Comparison of ENCODE assay signal across 17 cellular contexts in genomic region chr5:4674176-4674575, GRCh38.
A peak's percentile ranks its signal among the peaks of the same experiment; 100 is the strongest.
DNase-seq lines count a peak whose midpoint lies in the region; ATAC-seq and TF ChIP-seq lines count a peak whose summit lies in the region.
"Had no signal": no experiment of that assay in that cellular context is flagged by ENCODE, and none has a peak within 500 bp of the region (broad histone marks: within the 10 kb centered on the region; RNA-seq: fewer than 3 reads in every experiment).

No MANE protein-coding gene starts in this region.

- H3K4me3 ChIP-seq in GM23338 (no peak overlapping the region), astrocyte of the spinal cord (ENCODE audit: low read depth, low read length) (no peak overlapping the region), neuronal stem cell (ENCODE audit: low read length in 2 of 2) (no peak overlapping the region)
- H3K4me3 ChIP-seq: BLaER1 had no signal

- H3K27ac Mint-ChIP-seq in GM23338 (no peak overlapping the region), glutamatergic neuron (ENCODE audit: unreplicated experiment) (no peak overlapping the region)
- H3K27ac Mint-ChIP-seq: CD14-positive monocyte; CD4-positive, alpha-beta memory T cell; HFFc6 had no signal

- no peaks in the 10 kb centered on the region for H4K20me1 ChIP-seq in GM23338 (replicated peaks; ENCODE audit: insufficient read depth)
- H4K20me1 ChIP-seq: BLaER1 had no signal

- no peaks in the 10 kb centered on the region for H3K79me2 ChIP-seq in GM23338 (replicated peaks; ENCODE audit: insufficient read depth)

- H3K4me2 ChIP-seq in GM23338 (no peak overlapping the region), neuronal stem cell (ENCODE audit: insufficient read depth, low read length, poor library complexity, severe bottlenecking) (no peak overlapping the region)
- H3K4me2 ChIP-seq: BLaER1 had no signal

- no peak overlapping the region for H2BK12ac ChIP-seq in neuronal stem cell (ENCODE audit: low read length)

- no peaks in the 10 kb centered on the region for H3K79me1 ChIP-seq in neuronal stem cell (ENCODE audit: low read depth, low read length)

- H3K9me3 ChIP-seq in neuronal stem cell (replicated peaks in 1 of 2; ENCODE audit: control insufficient read depth in 2 of 2, insufficient read depth in 1 of 2, low read depth in 1 of 2, low read length in 2 of 2): no peaks in the 10 kb centered on the region
- H3K9me3 ChIP-seq: BLaER1 had no signal

- no peaks in the 10 kb centered on the region for H3K27me3 ChIP-seq in GM23338 (ENCODE audit: insufficient read depth)
- H3K27me3 ChIP-seq in neuronal stem cell (ENCODE audit: control insufficient read depth in 3 of 3, insufficient read depth in 3 of 3, low read depth in 1 of 3, low read length in 3 of 3): no peaks in the 10 kb centered on the region
- H3K27me3 ChIP-seq: BLaER1 had no signal

- H3K4me1 ChIP-seq in GM23338 (ENCODE audit: insufficient read depth) (no peaks in the 10 kb centered on the region), neuronal stem cell (ENCODE audit: control insufficient read depth in 2 of 2, insufficient read depth in 1 of 2, low read depth in 1 of 2, low read length in 2 of 2) (no peaks in the 10 kb centered on the region)
- H3K4me1 ChIP-seq: BLaER1 had no signal

- H2AK5ac ChIP-seq in neuronal stem cell (ENCODE audit: low read depth, low read length): no peak overlapping the region

- H3F3A ChIP-seq in GM23338 (replicated peaks; ENCODE audit: low read depth): no peaks in the 10 kb centered on the region

- no peak overlapping the region for H3K23ac ChIP-seq in neuronal stem cell (ENCODE audit: low read depth, low read length, poor library complexity)

- H2BK15ac ChIP-seq in neuronal stem cell (ENCODE audit: low read length): no peak overlapping the region

- TF ChIP-seq CTCF in GM23338 (conservative IDR thresholded peaks at IDR 0.05; ENCODE audit: low read depth in 2 of 2): no peak
- no peak for TF ChIP-seq CTCF in astrocyte of the spinal cord (IDR thresholded peaks at IDR 0.05; ENCODE audit: low read depth, low read length)
- TF ChIP-seq CTCF in glutamatergic neuron (IDR thresholded peaks at IDR 0.05; ENCODE audit: partially characterized antibody, unreplicated experiment): no peak

- H3K4ac ChIP-seq in neuronal stem cell (ENCODE audit: low read length): no peak overlapping the region

- no peaks in the 10 kb centered on the region for H3K9me3 Mint-ChIP-seq in GM23338
- peaks cover 3% of the 10 kb centered on the region for H3K9me3 Mint-ChIP-seq in glutamatergic neuron (ENCODE audit: unreplicated experiment)

- H3K14ac ChIP-seq in neuronal stem cell (ENCODE audit: low read length): no peak overlapping the region

- no peak overlapping the region for H3K27ac ChIP-seq in GM23338 (ENCODE audit: low read depth)
- no peak overlapping the region for H3K27ac ChIP-seq in neuronal stem cell (replicated peaks; ENCODE audit: low read length)
- H3K27ac ChIP-seq: BLaER1, HL-60 had no signal

- H3K4me3 Mint-ChIP-seq in GM23338: no peak overlapping the region
- no peak overlapping the region for H3K4me3 Mint-ChIP-seq in glutamatergic neuron (ENCODE audit: unreplicated experiment)
- H3K4me3 Mint-ChIP-seq: CD14-positive monocyte; CD4-positive, alpha-beta memory T cell; HFFc6 had no signal

- H3K36me3 ChIP-seq in GM23338 (ENCODE audit: insufficient read depth) (no peaks in the 10 kb centered on the region), neuronal stem cell (replicated peaks in 1 of 2; ENCODE audit: control insufficient read depth in 2 of 2, insufficient read depth in 2 of 2, low read length in 2 of 2) (no peaks in the 10 kb centered on the region)
- H3K36me3 ChIP-seq: BLaER1 had no signal

- DNase-seq in GM23338 (ENCODE audit: low spot score) (no peak), astrocyte of the spinal cord (ENCODE audit: low read depth, low spot score) (peak; percentile 21), left kidney (ENCODE audit: low read depth, low spot score) (peak; percentile 18), neuronal stem cell (ENCODE audit: low spot score) (no peak), OCI-M1 (lab: John Stamatoyannopoulos, UW) (no peak), glutamatergic neuron (no peak)
- no peak for DNase-seq in NK-92 treated with Interleukin-12 subunit alpha and Interleukin-12 subunit beta, amount 100 ng/mL, for 24 hours (lab: John Stamatoyannopoulos, UW)
- DNase-seq: 8988T; CD4-positive, alpha-beta memory T cell; DMS153; DMS79; GF-D8; HFFc6 had no signal

- H3K9ac ChIP-seq in neuronal stem cell (ENCODE audit: low read depth, low read length, poor library complexity): no peak overlapping the region
- H3K9ac ChIP-seq: BLaER1 had no signal

- H3K4me1 Mint-ChIP-seq in GM23338 (no peaks in the 10 kb centered on the region; the same call in 2 of the 3 replicates), glutamatergic neuron (ENCODE audit: low read depth, unreplicated experiment) (no peaks in the 10 kb centered on the region)
- H3K4me1 Mint-ChIP-seq: CD14-positive monocyte; CD4-positive, alpha-beta memory T cell had no signal

- ATAC-seq in GM23338: no peak
- ATAC-seq: HCT116 had no signal

- H4K91ac ChIP-seq in neuronal stem cell (ENCODE audit: low read depth, low read length, poor library complexity): no peak overlapping the region

- H3K36me3 Mint-ChIP-seq in GM23338 (ENCODE audit: low read depth) (no peaks in the 10 kb centered on the region), glutamatergic neuron (ENCODE audit: unreplicated experiment) (no peaks in the 10 kb centered on the region)
- H3K36me3 Mint-ChIP-seq: CD14-positive monocyte; CD4-positive, alpha-beta memory T cell had no signal

- peaks cover 10% of the 10 kb centered on the region; the same call in 1 of the 2 replicates for H3K9me2 ChIP-seq in GM23338 (ENCODE audit: insufficient read depth)

- in situ Hi-C loops in astrocyte of the spinal cord (cut with HindIII; ENCODE audit: low sequenced_read_pairs): no loop called here

- H2AFZ ChIP-seq in GM23338 (peak overlapping the region; percentile 59; the same call in 1 of the 2 replicates), neuronal stem cell (ENCODE audit: low read length) (peak overlapping the region; percentile 13)

- no peak overlapping the region for H4K8ac ChIP-seq in neuronal stem cell (ENCODE audit: low read depth, low read length)

- no peak overlapping the region for H2BK120ac ChIP-seq in neuronal stem cell (ENCODE audit: low read depth, low read length)

- no CpG with 5 or more reads among the region's 1 CpG for WGBS in neuronal stem cell (ENCODE audit: extremely low coverage in 2 of 2, insufficient read length in 2 of 2, insufficient replicate concordance in 1 of 2), 2 donors

- H3K18ac ChIP-seq in neuronal stem cell (ENCODE audit: low read length): no peak overlapping the region

- H2BK5ac ChIP-seq in neuronal stem cell (ENCODE audit: low read length): no peak overlapping the region

- H3K27me3 Mint-ChIP-seq in GM23338 (ENCODE audit: insufficient read depth, low read depth, poor library complexity) (peaks cover 5% of the 10 kb centered on the region), glutamatergic neuron (ENCODE audit: unreplicated experiment) (no peaks in the 10 kb centered on the region)
- H3K27me3 Mint-ChIP-seq: CD4-positive, alpha-beta memory T cell had no signal

TF ChIP-seq in GM23338, 12 proteins besides CTCF, POLR2A, EP300 and RAD21 (continues in another document):
- TF ChIP-seq STAT1 (IDR thresholded peaks at IDR 0.05; ENCODE audit: unreplicated experiment): no peak
- TF ChIP-seq, protein P1, sequence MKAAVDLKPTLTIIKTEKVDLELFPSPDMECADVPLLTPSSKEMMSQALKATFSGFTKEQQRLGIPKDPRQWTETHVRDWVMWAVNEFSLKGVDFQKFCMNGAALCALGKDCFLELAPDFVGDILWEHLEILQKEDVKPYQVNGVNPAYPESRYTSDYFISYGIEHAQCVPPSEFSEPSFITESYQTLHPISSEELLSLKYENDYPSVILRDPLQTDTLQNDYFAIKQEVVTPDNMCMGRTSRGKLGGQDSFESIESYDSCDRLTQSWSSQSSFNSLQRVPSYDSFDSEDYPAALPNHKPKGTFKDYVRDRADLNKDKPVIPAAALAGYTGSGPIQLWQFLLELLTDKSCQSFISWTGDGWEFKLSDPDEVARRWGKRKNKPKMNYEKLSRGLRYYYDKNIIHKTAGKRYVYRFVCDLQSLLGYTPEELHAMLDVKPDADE (IDR thresholded peaks at IDR 0.05): no peak
- TF ChIP-seq ZNF114 (CRISPR knock-in tag; IDR thresholded peaks at IDR 0.05): no peak
- TF ChIP-seq CREB1 (CRISPR knock-in tag; IDR thresholded peaks at IDR 0.05; ENCODE audit: low read depth): no peak
- TF ChIP-seq NANOG (IDR thresholded peaks at IDR 0.05; ENCODE audit: borderline replicate concordance): no peak
- no peak for TF ChIP-seq POLR2AphosphoS5 (IDR thresholded peaks at IDR 0.05; ENCODE audit: low read depth)
- no peak for TF ChIP-seq JUNB (IDR thresholded peaks at IDR 0.05; ENCODE audit: unreplicated experiment)
- no peak for TF ChIP-seq ZNF331 (CRISPR knock-in tag; IDR thresholded peaks at IDR 0.05; ENCODE audit: low read depth)
- TF ChIP-seq EZH2phosphoT487 (IDR thresholded peaks at IDR 0.05; ENCODE audit: unreplicated experiment): no peak
- TF ChIP-seq, protein P2, sequence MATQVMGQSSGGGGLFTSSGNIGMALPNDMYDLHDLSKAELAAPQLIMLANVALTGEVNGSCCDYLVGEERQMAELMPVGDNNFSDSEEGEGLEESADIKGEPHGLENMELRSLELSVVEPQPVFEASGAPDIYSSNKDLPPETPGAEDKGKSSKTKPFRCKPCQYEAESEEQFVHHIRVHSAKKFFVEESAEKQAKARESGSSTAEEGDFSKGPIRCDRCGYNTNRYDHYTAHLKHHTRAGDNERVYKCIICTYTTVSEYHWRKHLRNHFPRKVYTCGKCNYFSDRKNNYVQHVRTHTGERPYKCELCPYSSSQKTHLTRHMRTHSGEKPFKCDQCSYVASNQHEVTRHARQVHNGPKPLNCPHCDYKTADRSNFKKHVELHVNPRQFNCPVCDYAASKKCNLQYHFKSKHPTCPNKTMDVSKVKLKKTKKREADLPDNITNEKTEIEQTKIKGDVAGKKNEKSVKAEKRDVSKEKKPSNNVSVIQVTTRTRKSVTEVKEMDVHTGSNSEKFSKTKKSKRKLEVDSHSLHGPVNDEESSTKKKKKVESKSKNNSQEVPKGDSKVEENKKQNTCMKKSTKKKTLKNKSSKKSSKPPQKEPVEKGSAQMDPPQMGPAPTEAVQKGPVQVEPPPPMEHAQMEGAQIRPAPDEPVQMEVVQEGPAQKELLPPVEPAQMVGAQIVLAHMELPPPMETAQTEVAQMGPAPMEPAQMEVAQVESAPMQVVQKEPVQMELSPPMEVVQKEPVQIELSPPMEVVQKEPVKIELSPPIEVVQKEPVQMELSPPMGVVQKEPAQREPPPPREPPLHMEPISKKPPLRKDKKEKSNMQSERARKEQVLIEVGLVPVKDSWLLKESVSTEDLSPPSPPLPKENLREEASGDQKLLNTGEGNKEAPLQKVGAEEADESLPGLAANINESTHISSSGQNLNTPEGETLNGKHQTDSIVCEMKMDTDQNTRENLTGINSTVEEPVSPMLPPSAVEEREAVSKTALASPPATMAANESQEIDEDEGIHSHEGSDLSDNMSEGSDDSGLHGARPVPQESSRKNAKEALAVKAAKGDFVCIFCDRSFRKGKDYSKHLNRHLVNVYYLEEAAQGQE (IDR thresholded peaks at IDR 0.05; ENCODE audit: unreplicated experiment): no peak
- no peak for TF ChIP-seq EZH2 (IDR thresholded peaks at IDR 0.05; ENCODE audit: low read depth, unreplicated experiment)

Comparison
In these comparisons a context has a peak if more than half of its experiments do, and no peak if none do; other contexts are left out.
1. DNase-seq: peak in astrocyte of the spinal cord (single experiment) and left kidney (single experiment); none in GM23338 (single experiment), neuronal stem cell (single experiment), NK-92 treated with Interleukin-12 subunit alpha and Interleukin-12 subunit beta, amount 100 ng/mL, for 24 hours (single experiment), OCI-M1 (single experiment) and glutamatergic neuron (single experiment).